ENCODE assay signal across 28 cellular contexts in genomic region chr1:19021845-19022244, GRCh38.
"Had no signal": no experiment of that assay in that cellular context is flagged by ENCODE, and none has a peak within 500 bp of the region (broad histone marks: within the 10 kb centered on the region; RNA-seq: fewer than 3 reads in every experiment).

No MANE protein-coding gene starts in this region.

- H3K4me3 ChIP-seq: heart right ventricle, hepatocyte, left lung, lower lobe of right lung, ovary, right atrium auricular region, right lobe of liver, skin epidermis, spleen, suprapubic skin, thoracic aorta, tibial artery, uterus had no signal

- H2AFZ ChIP-seq: hepatocyte had no signal

- H3K4me3 Mint-ChIP-seq: mesothelial cell of epicardium; naive thymus-derived CD8-positive, alpha-beta T cell; nephron; neural crest cell; stimulated activated effector memory CD8-positive, alpha-beta T cell treated with anti-CD3 and anti-CD28 coated beads, Interleukin-12 subunit alpha, Interleukin-12 subunit beta, amount 100 ng/mL, for 72 hours; stimulated activated naive CD8-positive, alpha-beta T cell treated with anti-CD3 and anti-CD28 coated beads, Interleukin-15, Interleukin-2, amounts not matched to agents 100 ng/mL and 50 ng/mL, for 24 hours had no signal

- H3K27me3 Mint-ChIP-seq: progenitor cell of endocrine pancreas had no signal

- H3K4me1 ChIP-seq: heart right ventricle, left lung, lower lobe of right lung, right atrium auricular region, right lobe of liver, spleen, suprapubic skin, tibial artery, uterus had no signal

- H3K4me2 ChIP-seq: hepatocyte had no signal

- H3K9me3 ChIP-seq: left lung, lower lobe of right lung, ovary, right lobe of liver, suprapubic skin, thoracic aorta, tibial artery, uterus had no signal

- DNase-seq: heart right ventricle; islet precursor cell; kidney glomerular epithelial cell; left cardiac atrium; left lung; lower lobe of right lung; mesendoderm; naive thymus-derived CD8-positive, alpha-beta T cell; nucleus accumbens; ovary; right lobe of liver; spleen; stimulated activated CD4-positive, alpha-beta T cell treated with anti-CD3 and anti-CD28 coated beads, Interleukin-4, amount 100 ng/mL, for 24 hours; stimulated activated naive CD4-positive, alpha-beta T cell; tibial artery; trophoblast cell; uterus had no signal

- H3K9me3 Mint-ChIP-seq: nephron; stimulated activated naive CD8-positive, alpha-beta T cell treated with anti-CD3 and anti-CD28 coated beads, Interleukin-15, Interleukin-2, amounts not matched to agents 100 ng/mL and 50 ng/mL, for 24 hours had no signal

- ATAC-seq: heart right ventricle; left cardiac atrium; left lung; lower lobe of right lung; naive thymus-derived CD8-positive, alpha-beta T cell; stimulated activated effector memory CD8-positive, alpha-beta T cell treated with anti-CD3 and anti-CD28 coated beads, Interleukin-12 subunit alpha, Interleukin-12 subunit beta, amount 100 ng/mL, for 72 hours had no signal

- H3K27ac Mint-ChIP-seq: mesothelial cell of epicardium; naive thymus-derived CD8-positive, alpha-beta T cell; nephron; progenitor cell of endocrine pancreas; stimulated activated effector memory CD8-positive, alpha-beta T cell treated with anti-CD3 and anti-CD28 coated beads, Interleukin-12 subunit alpha, Interleukin-12 subunit beta, amount 100 ng/mL, for 72 hours; stimulated activated naive CD8-positive, alpha-beta T cell treated with anti-CD3 and anti-CD28 coated beads, Interleukin-15, Interleukin-2, amounts not matched to agents 100 ng/mL and 50 ng/mL, for 24 hours had no signal

- H3K27me3 ChIP-seq: hepatocyte, left lung, ovary, right atrium auricular region, right lobe of liver, suprapubic skin, tibial artery, uterus had no signal

- H3K79me2 ChIP-seq: hepatocyte had no signal

- H3K27ac ChIP-seq: heart right ventricle, hepatocyte, left lung, lower lobe of right lung, ovary, right atrium auricular region, right lobe of liver, skin epidermis, spleen, suprapubic skin, thoracic aorta, tibial artery, uterus had no signal

- H3K36me3 ChIP-seq: heart right ventricle, left lung, lower lobe of right lung, ovary, right atrium auricular region, right lobe of liver, spleen, suprapubic skin, thoracic aorta, tibial artery, uterus had no signal

- H3K4me1 Mint-ChIP-seq: mesothelial cell of epicardium; naive thymus-derived CD8-positive, alpha-beta T cell; nephron; stimulated activated effector memory CD8-positive, alpha-beta T cell treated with anti-CD3 and anti-CD28 coated beads, Interleukin-12 subunit alpha, Interleukin-12 subunit beta, amount 100 ng/mL, for 72 hours had no signal

- H3K36me3 Mint-ChIP-seq: mesothelial cell of epicardium; naive thymus-derived CD8-positive, alpha-beta T cell; stimulated activated effector memory CD8-positive, alpha-beta T cell treated with anti-CD3 and anti-CD28 coated beads, Interleukin-12 subunit alpha, Interleukin-12 subunit beta, amount 100 ng/mL, for 72 hours had no signal
